ENCODE assay signal across 12 cellular contexts in the genomic region with DNA sequence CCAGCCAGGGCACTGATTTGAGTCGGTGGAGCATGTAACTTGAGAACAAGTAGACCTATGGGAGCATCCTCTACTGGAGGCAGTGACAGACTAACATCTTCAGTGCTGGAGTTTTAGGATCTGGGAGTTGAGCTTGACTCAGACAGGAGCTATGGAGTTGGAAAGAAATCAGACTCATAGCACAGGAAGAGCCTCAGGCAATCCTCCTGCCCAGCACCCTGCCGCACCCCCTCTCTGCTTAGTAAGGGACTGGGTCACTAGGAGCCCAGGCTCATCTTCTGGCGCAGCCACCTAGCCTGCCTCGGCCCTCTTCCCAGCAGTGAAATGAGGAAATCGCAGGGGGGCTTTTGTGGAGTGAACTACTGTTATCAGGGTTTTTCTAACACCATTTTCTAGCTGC. TPM values are rescaled to one million over a fixed set of nuclear protein-coding genes. Genes with fewer than 3 reads are reported as not detected.
DNase-seq lines count a peak whose midpoint lies in the region; ATAC-seq, FAIRE-seq and TF ChIP-seq lines count a peak whose summit lies in the region.
"Had no signal": no experiment of that assay in that cellular context is flagged by ENCODE, and none has a peak within 500 bp of the region (broad histone marks: within the 10 kb centered on the region; RNA-seq: fewer than 3 reads in every experiment).

No MANE protein-coding gene starts in this region.

- peaks cover 5% of the 10 kb centered on the region for H3K36me3 ChIP-seq in CD8-positive, alpha-beta memory T cell (ENCODE audit: insufficient read depth, low read length)
- no peaks in the 10 kb centered on the region for H3K36me3 ChIP-seq in thyroid gland
- H3K36me3 ChIP-seq: WERI-Rb-1 had no signal

- peak overlapping the region; percentile 80 to 100 (median 98) for H3K27ac Mint-ChIP-seq in CD8-positive, alpha-beta memory T cell
- H3K27ac Mint-ChIP-seq in brain (no peak overlapping the region), natural killer cell (peak overlapping the region; percentile 97 to 98)

- peaks cover 61 to 76% (median 61%) of the 10 kb centered on the region in 3 donors for H3K4me1 Mint-ChIP-seq in CD8-positive, alpha-beta memory T cell
- H3K4me1 Mint-ChIP-seq in brain = peaks cover 28% of the 10 kb centered on the region
- peaks cover 74 to 79% of the 10 kb centered on the region in 2 donors for H3K4me1 Mint-ChIP-seq in natural killer cell

- 73 to 81% methylated on average over 5 of the region's 5 CpGs for WGBS in thyroid gland, 2 donors

- H3K4me3 Mint-ChIP-seq in CD8-positive, alpha-beta memory T cell = peak overlapping the region; percentile 55 to 98 (median 97)
- H3K4me3 Mint-ChIP-seq in brain (peak overlapping the region in 3 of 5 experiments; percentile 20 to 95 (median 84)), natural killer cell (peak overlapping the region; percentile 98)

- peaks cover 63% of the 10 kb centered on the region for H3K4me1 ChIP-seq in CD8-positive, alpha-beta memory T cell (ENCODE audit: insufficient read depth, low read length)
- peaks cover 13 to 29% of the 10 kb centered on the region in 2 donors for H3K4me1 ChIP-seq in thyroid gland

- H3K27ac ChIP-seq in CD8-positive, alpha-beta memory T cell (ENCODE audit: low read depth, low read length) = no peak overlapping the region
- no peak overlapping the region for H3K27ac ChIP-seq in thyroid gland
- H3K27ac ChIP-seq: WERI-Rb-1 had no signal

- no peaks in the 10 kb centered on the region for H3K27me3 ChIP-seq in CD8-positive, alpha-beta memory T cell (ENCODE audit: insufficient read depth, low read length, poor library complexity, severe bottlenecking)
- no peaks in the 10 kb centered on the region for H3K27me3 ChIP-seq in thyroid gland

- no peak for DNase-seq in CD8-positive, alpha-beta memory T cell
- peak; percentile 88 for DNase-seq in M059J (ENCODE audit: low read depth)
- no peak for DNase-seq in natural killer cell
- DNase-seq in thyroid gland = no peak
- DNase-seq in SIG-M5 treated with dmso at 0.1 percent for 504 hours (lab: John Stamatoyannopoulos, UW; ENCODE audit: unreplicated experiment) = no peak
- no peak for DNase-seq in GM12892 (ENCODE audit: insufficient read length)
- DNase-seq: GDM1, occipital lobe, WERI-Rb-1 had no signal

- CTCF ChIA-PET in CD8-positive, alpha-beta memory T cell (lab: Charles Lee) = interaction anchor here (1.1 to 6.3 kb wide), 6 partner anchors 13 to 136 kb away, joined by 3 to 71 read pairs (median 10); no protein-coding TSS in a partner anchor

- TF ChIP-seq POLR2A in thyroid gland (IDR thresholded peaks at IDR 0.05) (no peak), GM12892 (IDR thresholded peaks at IDR 0.05; ENCODE audit: low read depth, low read length) (no peak)

- H3K9me3 ChIP-seq in CD8-positive, alpha-beta memory T cell (ENCODE audit: low read length) = no peaks in the 10 kb centered on the region
- no peaks in the 10 kb centered on the region for H3K9me3 ChIP-seq in thyroid gland

- no peak for FAIRE-seq in GM12892 (lab: Jason Lieb, UNC)

- H3K9me3 Mint-ChIP-seq in CD8-positive, alpha-beta memory T cell = peaks cover 0 to 2% (median 0%) of the 10 kb centered on the region in 5 donors
- H3K9me3 Mint-ChIP-seq in brain (peaks cover 2 to 10% (median 3%) of the 10 kb centered on the region in 5 experiments), natural killer cell (no peaks in the 10 kb centered on the region)

- POLR2A ChIA-PET in CD8-positive, alpha-beta memory T cell (lab: Charles Lee) = interaction anchor here (0.6 to 6.1 kb wide), 4 partner anchors 9 to 347 kb away, joined by 3 to 71 read pairs (median 27); no protein-coding TSS in a partner anchor

- intact Hi-C loops in natural killer cell (cut with micrococcal nuclease) = no loop called here
- intact Hi-C loops in thyroid gland (cut with DNase I) = no loop called here

- ATAC-seq in natural killer cell (no peak), GM21381 (IDR thresholded peaks at IDR 0.05; ENCODE audit: unreplicated experiment) (no peak)

- peak overlapping the region; percentile 99 for H3K4me3 ChIP-seq in CD8-positive, alpha-beta memory T cell (ENCODE audit: low read length)
- no peak overlapping the region for H3K4me3 ChIP-seq in thyroid gland (replicated peaks in 1 of 3)

- peaks cover 0 to 10% of the 10 kb centered on the region in 2 donors for H3K27me3 Mint-ChIP-seq in CD8-positive, alpha-beta memory T cell
- H3K27me3 Mint-ChIP-seq in brain (peaks cover 35% of the 10 kb centered on the region), natural killer cell (ENCODE audit: low read depth in 2 of 2) (no peaks in the 10 kb centered on the region)

- H3K36me3 Mint-ChIP-seq in CD8-positive, alpha-beta memory T cell = peaks cover 0 to 67% (median 9%) of the 10 kb centered on the region in 3 donors
- H3K36me3 Mint-ChIP-seq in brain = peaks cover 13% of the 10 kb centered on the region
- H3K36me3 Mint-ChIP-seq in natural killer cell = no peaks in the 10 kb centered on the region

- TF ChIP-seq CTCF in brain (conservative IDR thresholded peaks at IDR 0.05) (no peak), natural killer cell (IDR thresholded peaks at IDR 0.05) (no peak), thyroid gland (IDR thresholded peaks at IDR 0.05) (no peak)

RNA-seq across cellular contexts. Expression of gene ARID5A, which starts 3.6 kb away (rescaled TPM):
- 100 to 1,000 TPM; 146 to 147 TPM for total RNA-seq in CD8-positive, alpha-beta memory T cell
- 84.0 TPM for polyA plus RNA-seq in CD8-positive, alpha-beta memory T cell
- 7.0 and 15.1 TPM in 2 replicates for total RNA-seq in M059J (2014; rRNA removed; shearing (Covaris generic))
- 10.4 TPM for polyA plus RNA-seq in brain (ENCODE audit: insufficient read depth, low read depth, low replicate concordance)
- total RNA-seq in natural killer cell = 100 to 1,000 TPM in 2 of 3 donors, 10 to 100 TPM in 1; 90.9 to 117 (median 114) TPM
- 10 to 100 TPM in 3 of 4 donors, 1 to 10 TPM in 1; 9.2 to 29.3 (median 20.0) TPM for total RNA-seq in thyroid gland
- polyA plus RNA-seq in GM12892 (2012; ENCODE audit: missing spikeins) = 32.9 TPM

RNA-seq across cellular contexts. Expression of gene NEURL3, which starts 35.0 kb away (rescaled TPM):
- under 1 TPM in 1 of 2 experiments, not detected in 1; 0.22 TPM for total RNA-seq in CD8-positive, alpha-beta memory T cell
- polyA plus RNA-seq in CD8-positive, alpha-beta memory T cell = not detected
- total RNA-seq in M059J (2014; rRNA removed; shearing (Covaris generic)) = 0.59 and 1.1 TPM in 2 replicates
- not detected for polyA plus RNA-seq in brain (ENCODE audit: insufficient read depth, low read depth, low replicate concordance)
- not detected for total RNA-seq in natural killer cell
- total RNA-seq in thyroid gland = under 1 TPM in 1 of 4 donors, not detected in 3; 0.40 TPM
- polyA plus RNA-seq in GM12892 (2012; ENCODE audit: missing spikeins) = 1.1 TPM
- total RNA-seq: cardiac septum had no signal

Comparison
In these comparisons a context has a peak if more than half of its experiments do, and no peak if none do; other contexts are left out.
1. H3K27ac Mint-ChIP-seq: peak in CD8-positive, alpha-beta memory T cell (8 of 8) and natural killer cell (2 of 2); none in brain (0 of 5).
2. Peak in every context shown above with its lines, with median percentiles within 50 percentile points of each other: H3K4me3 Mint-ChIP-seq.